12 cellular contexts compared by ENCODE assay signal in the genomic region with DNA sequence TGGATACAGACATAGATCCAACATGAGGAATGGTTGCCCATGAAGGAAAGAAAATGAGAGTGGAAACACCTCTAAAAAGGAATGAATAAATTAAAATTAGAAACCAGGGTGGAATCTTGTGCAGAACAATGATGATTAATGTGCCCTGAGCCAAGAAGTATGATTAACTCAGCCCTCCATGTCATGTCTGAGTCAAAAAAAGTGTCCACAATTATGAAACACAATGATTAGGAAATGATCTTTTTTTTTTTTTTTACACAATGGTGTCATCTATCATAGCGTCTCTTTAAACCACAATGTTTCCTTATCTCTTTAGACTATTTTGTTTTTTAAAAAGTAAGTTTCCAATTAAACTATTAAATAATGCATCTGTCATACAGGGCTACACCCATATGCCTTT.
DNase-seq lines count a peak whose midpoint lies in the region; ATAC-seq and TF ChIP-seq lines count a peak whose summit lies in the region.
"Had no signal": no experiment of that assay in that cellular context is flagged by ENCODE, and none has a peak within 500 bp of the region (broad histone marks: within the 10 kb centered on the region; RNA-seq: fewer than 3 reads in every experiment).

No MANE protein-coding gene starts in this region.

- peak; percentile 53 for ATAC-seq in upper lobe of right lung
- no peak for ATAC-seq in GM18867 (IDR thresholded peaks at IDR 0.05; ENCODE audit: unreplicated experiment)
- no peak for ATAC-seq in GM19351 (IDR thresholded peaks at IDR 0.05; ENCODE audit: unreplicated experiment)
- no peak for ATAC-seq in heart left ventricle

- no peaks in the 10 kb centered on the region for H3K9me3 Mint-ChIP-seq in activated naive CD4-positive, alpha-beta T cell treated with anti-CD3 and anti-CD28 coated beads, Interleukin-2, amount 50 U/mL, for 24 hours
- H3K9me3 Mint-ChIP-seq in activated naive CD4-positive, alpha-beta T cell treated with anti-CD3 and anti-CD28 coated beads for 36 hours, result no peaks in the 10 kb centered on the region

- no peaks in the 10 kb centered on the region for H3K27me3 ChIP-seq in upper lobe of right lung
- H3K27me3 ChIP-seq in heart left ventricle, result peaks cover 0 to 4% (median 0%) of the 10 kb centered on the region in 9 donors

- intact Hi-C loops in activated naive CD4-positive, alpha-beta T cell treated with anti-CD3 and anti-CD28 coated beads for 36 hours (cut with micrococcal nuclease), result no loop called here
- intact Hi-C loops in upper lobe of right lung (cut with DNase I), result no loop called here
- intact Hi-C loops in heart left ventricle (cut with DNase I), result no loop called here

- no peak for TF ChIP-seq POLR2A in heart left ventricle (IDR thresholded peaks at IDR 0.05)

- H3K9me3 ChIP-seq in upper lobe of right lung (no peaks in the 10 kb centered on the region), heart left ventricle (no peaks in the 10 kb centered on the region)

- H3K27ac ChIP-seq in upper lobe of right lung (no peak overlapping the region), heart left ventricle (no peak overlapping the region)

- H3K36me3 ChIP-seq in upper lobe of right lung (no peaks in the 10 kb centered on the region), heart left ventricle (no peaks in the 10 kb centered on the region)

- 53 to 63% (median 58%) methylated on average over 1 of the region's 1 CpG for WGBS in heart left ventricle, 4 donors

- peak overlapping the region; percentile 46 for H3K27ac Mint-ChIP-seq in activated naive CD4-positive, alpha-beta T cell treated with anti-CD3 and anti-CD28 coated beads, Interleukin-2, amount 50 U/mL, for 24 hours
- no peak overlapping the region for H3K27ac Mint-ChIP-seq in activated naive CD4-positive, alpha-beta T cell treated with anti-CD3 and anti-CD28 coated beads for 36 hours
- H3K27ac Mint-ChIP-seq: naive B cell had no signal

- no peaks in the 10 kb centered on the region for H3K27me3 Mint-ChIP-seq in activated naive CD4-positive, alpha-beta T cell treated with anti-CD3 and anti-CD28 coated beads, Interleukin-2, amount 50 U/mL, for 24 hours
- H3K27me3 Mint-ChIP-seq in activated naive CD4-positive, alpha-beta T cell treated with anti-CD3 and anti-CD28 coated beads for 36 hours (ENCODE audit: low read depth), result no peaks in the 10 kb centered on the region

- CTCF ChIA-PET in activated naive CD4-positive, alpha-beta T cell treated with anti-CD3 and anti-CD28 coated beads for 36 hours (lab: Charles Lee), result no interaction called here

- no peaks in the 10 kb centered on the region for H3K36me3 Mint-ChIP-seq in activated naive CD4-positive, alpha-beta T cell treated with anti-CD3 and anti-CD28 coated beads, Interleukin-2, amount 50 U/mL, for 24 hours
- no peaks in the 10 kb centered on the region for H3K36me3 Mint-ChIP-seq in activated naive CD4-positive, alpha-beta T cell treated with anti-CD3 and anti-CD28 coated beads for 36 hours (ENCODE audit: low read depth)
- H3K36me3 Mint-ChIP-seq: naive B cell had no signal

- TF ChIP-seq CTCF in fibroblast of mammary gland (conservative IDR thresholded peaks at IDR 0.05; ENCODE audit: control insufficient read depth, insufficient read depth, low read depth, low read length), result no peak
- no peak for TF ChIP-seq CTCF in upper lobe of right lung (IDR thresholded peaks at IDR 0.05)
- TF ChIP-seq CTCF in heart left ventricle (IDR thresholded peaks at IDR 0.05), result no peak

- H3K4me3 Mint-ChIP-seq in activated naive CD4-positive, alpha-beta T cell treated with anti-CD3 and anti-CD28 coated beads, Interleukin-2, amount 50 U/mL, for 24 hours, result no peak overlapping the region
- H3K4me3 Mint-ChIP-seq in activated naive CD4-positive, alpha-beta T cell treated with anti-CD3 and anti-CD28 coated beads for 36 hours, result no peak overlapping the region
- H3K4me3 Mint-ChIP-seq: naive B cell had no signal

- no peak overlapping the region for H3K4me3 ChIP-seq in fibroblast of mammary gland (ENCODE audit: control insufficient read depth, low read depth, low read length)
- H3K4me3 ChIP-seq in upper lobe of right lung, result no peak overlapping the region
- H3K4me3 ChIP-seq in heart left ventricle, result no peak overlapping the region

- H3K4me1 Mint-ChIP-seq in activated naive CD4-positive, alpha-beta T cell treated with anti-CD3 and anti-CD28 coated beads, Interleukin-2, amount 50 U/mL, for 24 hours, result peaks cover 15% of the 10 kb centered on the region
- H3K4me1 Mint-ChIP-seq in activated naive CD4-positive, alpha-beta T cell treated with anti-CD3 and anti-CD28 coated beads for 36 hours (ENCODE audit: low read depth), result peaks cover 8% of the 10 kb centered on the region
- H3K4me1 Mint-ChIP-seq: naive B cell had no signal

- no peak for DNase-seq in activated naive CD4-positive, alpha-beta T cell treated with anti-CD3 and anti-CD28 coated beads for 36 hours
- DNase-seq in OCI-M1 (lab: John Stamatoyannopoulos, UW) (peak; percentile 33), fibroblast of mammary gland (ENCODE audit: low read depth) (peak; percentile 78), upper lobe of right lung (no peak), heart left ventricle (no peak)
- DNase-seq: GDM1; naive B cell; Right ventricle myocardium superior; stimulated activated CD8-positive, alpha-beta memory T cell treated with anti-CD3 and anti-CD28 coated beads, Interleukin-4, amount 100 ng/mL, for 48 hours had no signal

- no peaks in the 10 kb centered on the region for H3K4me1 ChIP-seq in upper lobe of right lung
- peaks cover 0 to 24% (median 0%) of the 10 kb centered on the region in 12 donors for H3K4me1 ChIP-seq in heart left ventricle

Comparison
In these comparisons a context has a peak if more than half of its experiments do, and no peak if none do; other contexts are left out.
1. DNase-seq: peak in OCI-M1 (single experiment) and fibroblast of mammary gland (single experiment); none in activated naive CD4-positive, alpha-beta T cell treated with anti-CD3 and anti-CD28 coated beads for 36 hours (single experiment), upper lobe of right lung (single experiment) and heart left ventricle (0 of 5).